ENCODE assay signal across 18 cellular contexts in the genomic region with DNA sequence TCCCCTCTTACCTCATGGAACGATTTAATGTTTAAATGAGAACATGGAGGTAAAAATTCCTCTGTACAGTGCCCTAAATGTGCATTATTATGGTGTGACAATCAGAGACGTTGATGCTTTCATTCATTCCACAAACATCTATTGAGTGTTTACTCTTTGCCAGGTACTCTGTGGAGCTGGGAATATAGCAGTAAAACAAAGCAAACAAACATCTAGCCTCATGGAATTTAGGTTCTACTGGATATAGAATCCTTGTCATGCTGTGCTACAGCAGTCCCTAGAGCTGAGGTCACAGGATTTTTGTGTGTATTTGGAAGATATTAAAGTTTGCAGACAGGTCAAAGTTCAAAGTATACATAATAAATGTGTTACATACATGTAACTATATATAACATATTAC.
"Had no signal": no experiment of that assay in that cellular context is flagged by ENCODE, and none has a peak within 500 bp of the region (broad histone marks: within the 10 kb centered on the region; RNA-seq: fewer than 3 reads in every experiment).

No MANE protein-coding gene starts in this region.

- H3K9me3 ChIP-seq: esophagus squamous epithelium, neutrophil, psoas muscle, stomach, thoracic aorta, uterus had no signal

- H3K27ac ChIP-seq: foreskin keratinocyte, neutrophil, psoas muscle, stomach had no signal

- H3K27ac Mint-ChIP-seq: dendritic cell treated with granulocyte-macrophage colony-stimulating factor and Interleukin-4, amounts not matched to agents 40 ng/mL and 50 ng/mL, for 4 days; effector memory CD8-positive, alpha-beta T cell; naive thymus-derived CD4-positive, alpha-beta T cell; nephron progenitor cell; stimulated activated naive B cell treated with anti-CD40 and anti-IgM and Interleukin-4, amounts not matched to agents 10 μg/mL and 1 μg/mL and 100 μg/mL, for 72 hours; type B pancreatic cell had no signal

- H3K4me1 ChIP-seq: psoas muscle, uterus had no signal

- H3K27me3 ChIP-seq: esophagus squamous epithelium, foreskin keratinocyte, neutrophil, stomach, uterus had no signal

- DNase-seq: effector memory CD8-positive, alpha-beta T cell; esophagus squamous epithelium; foreskin keratinocyte; hippocampal formation; kidney glomerular epithelial cell; naive thymus-derived CD4-positive, alpha-beta T cell; nephron progenitor cell; psoas muscle; stimulated activated CD4-positive, alpha-beta T cell treated with anti-CD3 and anti-CD28 coated beads, Interleukin-2, amount 100 ng/mL, for 24 hours; stimulated activated CD4-positive, alpha-beta T cell treated with anti-CD3 and anti-CD28 coated beads, Interleukin-4, amount 100 ng/mL, for 4 hours; stimulated activated naive B cell treated with anti-CD40 and anti-IgM and Interleukin-4, amounts not matched to agents 10 μg/mL and 1 μg/mL and 100 μg/mL, for 72 hours; stomach; uterus had no signal

- ATAC-seq: effector memory CD8-positive, alpha-beta T cell; foreskin keratinocyte; naive thymus-derived CD4-positive, alpha-beta T cell; psoas muscle; sciatic nerve; stimulated activated naive B cell treated with anti-CD40 and anti-IgM and Interleukin-4, amounts not matched to agents 10 μg/mL and 1 μg/mL and 100 μg/mL, for 72 hours had no signal

- H3K27me3 Mint-ChIP-seq: dendritic cell treated with granulocyte-macrophage colony-stimulating factor and Interleukin-4, amounts not matched to agents 40 ng/mL and 50 ng/mL, for 4 days; effector memory CD8-positive, alpha-beta T cell; stimulated activated naive B cell treated with anti-CD40 and anti-IgM and Interleukin-4, amounts not matched to agents 10 μg/mL and 1 μg/mL and 100 μg/mL, for 72 hours; type B pancreatic cell had no signal

- H3K4me3 ChIP-seq: esophagus squamous epithelium, psoas muscle, stomach, thoracic aorta, uterus had no signal

- H3K9me3 Mint-ChIP-seq: dendritic cell treated with granulocyte-macrophage colony-stimulating factor and Interleukin-4, amounts not matched to agents 40 ng/mL and 50 ng/mL, for 4 days; effector memory CD8-positive, alpha-beta T cell; stimulated activated naive B cell treated with anti-CD40 and anti-IgM and Interleukin-4, amounts not matched to agents 10 μg/mL and 1 μg/mL and 100 μg/mL, for 72 hours had no signal

- H3K36me3 ChIP-seq: esophagus squamous epithelium, neutrophil, stomach, thoracic aorta, uterus had no signal

- H3K36me3 Mint-ChIP-seq: type B pancreatic cell had no signal

- H3K4me3 Mint-ChIP-seq: dendritic cell treated with granulocyte-macrophage colony-stimulating factor and Interleukin-4, amounts not matched to agents 40 ng/mL and 50 ng/mL, for 4 days; effector memory CD8-positive, alpha-beta T cell; naive thymus-derived CD4-positive, alpha-beta T cell; nephron progenitor cell; stimulated activated naive B cell treated with anti-CD40 and anti-IgM and Interleukin-4, amounts not matched to agents 10 μg/mL and 1 μg/mL and 100 μg/mL, for 72 hours; type B pancreatic cell had no signal

- H3K4me1 Mint-ChIP-seq: stimulated activated naive B cell treated with anti-CD40 and anti-IgM and Interleukin-4, amounts not matched to agents 10 μg/mL and 1 μg/mL and 100 μg/mL, for 72 hours had no signal
